ENCODE assay signal across 8 cellular contexts in genomic region chr17:2029911-2030778, GRCh38. TPM values are rescaled to one million over a fixed set of nuclear protein-coding genes. Genes with fewer than 3 reads are reported as not detected.
DNase-seq lines count a peak whose midpoint lies in the region; ATAC-seq and TF ChIP-seq lines count a peak whose summit lies in the region.

Gene DPH1, plus strand, starts transcription at chr17:2030153. Its CDS starts 17 bp downstream, at chr17:2030170.

- H3K4me3 Mint-ChIP-seq in natural killer cell treated with Interleukin-12 subunit alpha and Interleukin-12 subunit beta and Interleukin-15 and Interleukin-18, amount 100 ng/mL, for 72 hours, result peak within 1 kb of the TSS; percentile 94
- peak within 1 kb of the TSS; percentile 94 for H3K4me3 Mint-ChIP-seq in stimulated activated naive CD8-positive, alpha-beta T cell treated with anti-CD3 and anti-CD28 coated beads, Interleukin-15, Interleukin-2, amounts not matched to agents 100 ng/mL and 50 ng/mL, for 24 hours

- peaks cover 4% of the 10 kb centered on the region for H3K36me3 Mint-ChIP-seq in natural killer cell treated with Interleukin-12 subunit alpha and Interleukin-12 subunit beta and Interleukin-15 and Interleukin-18, amount 100 ng/mL, for 72 hours
- no peaks in the 10 kb centered on the region for H3K36me3 Mint-ChIP-seq in stimulated activated naive CD8-positive, alpha-beta T cell treated with anti-CD3 and anti-CD28 coated beads, Interleukin-15, Interleukin-2, amounts not matched to agents 100 ng/mL and 50 ng/mL, for 24 hours (ENCODE audit: low read depth)

- H3K27me3 Mint-ChIP-seq in natural killer cell treated with Interleukin-12 subunit alpha and Interleukin-12 subunit beta and Interleukin-15 and Interleukin-18, amount 100 ng/mL, for 72 hours, result peaks cover 8 to 15% of the 10 kb centered on the region in 2 donors
- H3K27me3 Mint-ChIP-seq in stimulated activated naive CD8-positive, alpha-beta T cell treated with anti-CD3 and anti-CD28 coated beads, Interleukin-15, Interleukin-2, amounts not matched to agents 100 ng/mL and 50 ng/mL, for 24 hours, result peaks cover 27% of the 10 kb centered on the region

- peak within 1 kb of the TSS; percentile 99 for H3K4me3 ChIP-seq in LNCaP clone FGC (ENCODE audit: low read depth, low read length)
- H3K4me3 ChIP-seq in fibroblast of pulmonary artery (replicated peaks; ENCODE audit: low read depth, low read length), result peak within 1 kb of the TSS; percentile 100

- TF ChIP-seq CTCF in LNCaP clone FGC (IDR thresholded peaks at IDR 0.05; ENCODE audit: control insufficient read depth, extremely low read depth, insufficient read depth) (no peak), RWPE1 (conservative IDR thresholded peaks at IDR 0.05; ENCODE audit: low read depth) (no peak), fibroblast of pulmonary artery (IDR thresholded peaks at IDR 0.05; ENCODE audit: low read length, missing control alignments) (no peak)

- peak; percentile 48 for ATAC-seq in GM21717 (IDR thresholded peaks at IDR 0.05; ENCODE audit: unreplicated experiment)
- peak; percentile 91 to 93 for ATAC-seq in natural killer cell treated with Interleukin-12 subunit alpha and Interleukin-12 subunit beta and Interleukin-15 and Interleukin-18, amount 100 ng/mL, for 72 hours

- DNase-seq in DMS 273 treated with DMSO at 0.1 percent for 48 hours (lab: John Stamatoyannopoulos, UW) (peak; percentile 75), LNCaP clone FGC (ENCODE audit: low read depth) (peak; percentile 74), RWPE1 (ENCODE audit: low spot score) (peak; percentile 90), fibroblast of pulmonary artery (ENCODE audit: low read depth) (peak; percentile 90)
- peak; percentile 83 for DNase-seq in activated T-helper 9 cell treated with anti-CD3 and anti-CD28 coated beads, Interleukin-2, amount 50 U/mL, for 16 hours (ENCODE audit: low read depth)
- peak; percentile 89 for DNase-seq in natural killer cell treated with Interleukin-12 subunit alpha and Interleukin-12 subunit beta and Interleukin-15 and Interleukin-18, amount 100 ng/mL, for 72 hours (ENCODE audit: low spot score)

- CTCF ChIA-PET in RWPE1 (lab: Yijun Ruan, JAX), result interaction anchor here (0.5 to 0.7 kb wide), 4 partner anchors 179 to 1492 kb away, joined by 3 to 10 read pairs (median 4); no protein-coding TSS in a partner anchor

- peaks cover 9 to 14% of the 10 kb centered on the region in 2 donors for H3K4me1 Mint-ChIP-seq in natural killer cell treated with Interleukin-12 subunit alpha and Interleukin-12 subunit beta and Interleukin-15 and Interleukin-18, amount 100 ng/mL, for 72 hours (ENCODE audit: low read depth in 2 of 2)
- peaks cover 34% of the 10 kb centered on the region for H3K4me1 Mint-ChIP-seq in stimulated activated naive CD8-positive, alpha-beta T cell treated with anti-CD3 and anti-CD28 coated beads, Interleukin-15, Interleukin-2, amounts not matched to agents 100 ng/mL and 50 ng/mL, for 24 hours (ENCODE audit: low read depth)

- H3K9me3 Mint-ChIP-seq in natural killer cell treated with Interleukin-12 subunit alpha and Interleukin-12 subunit beta and Interleukin-15 and Interleukin-18, amount 100 ng/mL, for 72 hours, result no peaks in the 10 kb centered on the region
- H3K9me3 Mint-ChIP-seq in stimulated activated naive CD8-positive, alpha-beta T cell treated with anti-CD3 and anti-CD28 coated beads, Interleukin-15, Interleukin-2, amounts not matched to agents 100 ng/mL and 50 ng/mL, for 24 hours, result no peaks in the 10 kb centered on the region

- POLR2A ChIA-PET in RWPE1 (lab: Yijun Ruan, JAX; ENCODE audit: low non-redundant PET), result no interaction called here

- peak within 1 kb of the TSS; percentile 61 to 84 for H3K27ac Mint-ChIP-seq in natural killer cell treated with Interleukin-12 subunit alpha and Interleukin-12 subunit beta and Interleukin-15 and Interleukin-18, amount 100 ng/mL, for 72 hours
- H3K27ac Mint-ChIP-seq in stimulated activated naive CD8-positive, alpha-beta T cell treated with anti-CD3 and anti-CD28 coated beads, Interleukin-15, Interleukin-2, amounts not matched to agents 100 ng/mL and 50 ng/mL, for 24 hours, result peak within 1 kb of the TSS; percentile 74

- H3K27ac ChIP-seq in RWPE1, result peak within 1 kb of the TSS; percentile 76

RNA-seq across cellular contexts. Expression of gene DPH1, which starts in this region (rescaled TPM):
- 10 to 100 TPM; 32.5 to 34.7 TPM for total RNA-seq in natural killer cell treated with Interleukin-12 subunit alpha and Interleukin-12 subunit beta and Interleukin-15 and Interleukin-18, amount 100 ng/mL, for 72 hours

Comparison
In these comparisons a context has a peak if more than half of its experiments do, and no peak if none do; other contexts are left out.
1. Peak in every context shown above with its lines: DNase-seq, ATAC-seq, H3K4me3 ChIP-seq and H3K27ac ChIP-seq.